31 cellular contexts compared by ENCODE assay signal in the genomic region with DNA sequence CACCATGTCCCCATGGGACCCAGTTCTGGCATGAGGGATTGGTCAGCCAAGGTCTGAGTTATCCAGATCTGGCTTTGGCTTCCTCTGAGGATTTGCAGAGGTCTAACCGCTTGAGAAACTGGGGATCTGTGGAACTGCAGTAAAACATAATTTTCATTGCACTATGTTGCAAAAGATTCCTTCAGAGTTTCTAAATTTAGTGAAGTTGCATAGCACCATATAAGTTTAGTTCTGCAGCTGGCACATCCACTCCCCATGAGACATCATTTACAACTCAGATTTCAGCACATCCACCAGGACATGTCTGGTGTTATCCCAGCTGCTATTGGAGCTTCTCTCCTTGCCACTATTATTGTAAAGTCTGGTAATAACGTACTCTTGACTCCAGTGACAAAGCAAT.
"Had no signal": no experiment of that assay in that cellular context is flagged by ENCODE, and none has a peak within 500 bp of the region (broad histone marks: within the 10 kb centered on the region; RNA-seq: fewer than 3 reads in every experiment).

No MANE protein-coding gene starts in this region.

- H3K36me3 ChIP-seq: cardiac muscle cell, gastrocnemius medialis, neutrophil, stomach, tibial nerve, WERI-Rb-1 had no signal

- H3K9me3 ChIP-seq: body of pancreas, gastrocnemius medialis, neutrophil had no signal

- H3K79me2 ChIP-seq: hepatocyte had no signal

- ATAC-seq: activated CD4-positive, CD25-positive, alpha-beta regulatory T cell treated with anti-CD3 and anti-CD28 coated beads, Interleukin-2, amount 50 U/mL, for 24 hours; body of pancreas; gastrocnemius medialis; sciatic nerve; stimulated activated memory B cell treated with anti-CD40 and anti-IgM and Interleukin-4, amounts not matched to agents 10 μg/mL and 1 μg/mL and 100 μg/mL, for 72 hours had no signal

- H3K4me1 ChIP-seq: body of pancreas, gastrocnemius medialis, stomach, tibial nerve had no signal

- H3K27me3 ChIP-seq: body of pancreas, cardiac muscle cell, dorsolateral prefrontal cortex, gastrocnemius medialis, hepatocyte, neutrophil, stomach, tibial nerve had no signal

- H3K4me2 ChIP-seq: hepatocyte, smooth muscle cell had no signal

- H3K27ac ChIP-seq: body of pancreas, cardiac muscle cell, coronary artery, gastrocnemius medialis, hepatocyte, neutrophil, SK-N-MC, stomach, tibial nerve, WERI-Rb-1 had no signal

- H2AFZ ChIP-seq: hepatocyte had no signal

- H3K4me3 ChIP-seq: body of pancreas, cardiac muscle cell, coronary artery, dorsolateral prefrontal cortex, gastrocnemius medialis, hepatocyte, SK-N-MC, smooth muscle cell, stomach, tibial nerve had no signal

- DNase-seq: activated CD4-positive, alpha-beta T cell treated with anti-CD3 and anti-CD28 coated beads for 48 hours; activated CD4-positive, alpha-beta T cell treated with anti-CD3 and anti-CD28 coated beads, Interleukin-2, amount 50 U/mL, for 48 hours; activated CD8-positive, alpha-beta memory T cell treated with anti-CD3 and anti-CD28 coated beads for 24 hours; activated effector memory CD4-positive, alpha-beta T cell treated with Interleukin-2 at 50 U/mL for 16 hours; activated naive CD4-positive, alpha-beta T cell treated with Interleukin-2 at 50 U/mL for 16 hours; aorta; body of pancreas; cerebellar nuclear complex; effector memory CD4-positive, alpha-beta T cell; gastrocnemius medialis; glutamatergic neuron; nephron progenitor cell; retina; stimulated activated CD4-positive, alpha-beta T cell treated with anti-CD3 and anti-CD28 coated beads, Interleukin-1b, Interleukin-23, amount 100 ng/mL, for 48 hours; stimulated activated CD4-positive, alpha-beta T cell treated with anti-CD3 and anti-CD28 coated beads, Interleukin-4, amount 100 ng/mL, for 4 hours; stimulated activated CD8-positive, alpha-beta memory T cell treated with anti-CD3 and anti-CD28 coated beads, Interleukin-4, amount 100 ng/mL, for 48 hours; stomach; SW 1271; T-helper 9 cell; WERI-Rb-1 had no signal
